ENCODE assay signal across 11 cellular contexts in the genomic region with DNA sequence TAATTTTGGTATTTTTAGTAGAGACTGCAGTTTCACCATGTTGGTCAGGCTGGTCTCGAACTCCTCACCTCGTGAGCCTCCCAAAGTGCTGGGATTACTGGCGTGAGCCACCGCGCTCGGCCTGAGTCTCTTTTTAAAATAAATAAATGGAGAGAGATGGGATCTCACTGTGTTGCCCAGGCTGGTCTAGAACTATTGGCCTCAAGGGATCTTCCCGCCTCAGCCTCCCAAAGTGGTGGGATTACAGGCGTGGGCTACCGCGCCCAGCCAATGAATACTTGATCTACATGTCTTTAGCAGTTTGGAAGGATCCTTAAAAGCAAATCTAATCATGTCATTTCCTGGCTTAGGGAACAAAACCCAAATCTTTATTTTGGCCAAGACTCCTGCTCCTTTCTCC. TPM values are rescaled to one million over a fixed set of nuclear protein-coding genes. Genes with fewer than 3 reads are reported as not detected.
DNase-seq lines count a peak whose midpoint lies in the region; ATAC-seq and TF ChIP-seq lines count a peak whose summit lies in the region.
"Had no signal": no experiment of that assay in that cellular context is flagged by ENCODE, and none has a peak within 500 bp of the region (broad histone marks: within the 10 kb centered on the region; RNA-seq: fewer than 3 reads in every experiment).

No MANE protein-coding gene starts in this region.

- no peak for ATAC-seq in CD4-positive, CD25-positive, alpha-beta regulatory T cell (ENCODE audit: low read depth in 2 of 2)
- no peak for ATAC-seq in GM23338
- no peak for ATAC-seq in naive B cell (ENCODE audit: low read depth in 2 of 2)
- ATAC-seq in HG03039 (IDR thresholded peaks at IDR 0.05; ENCODE audit: unreplicated experiment): no peak

- no peak overlapping the region for H3K4me3 ChIP-seq in CD4-positive, CD25-positive, alpha-beta regulatory T cell (ENCODE audit: low read depth, low read length)
- peak overlapping the region; percentile 96; the same call in 1 of the 2 replicates for H3K4me3 ChIP-seq in GM23338

- H3K36me3 Mint-ChIP-seq in CD4-positive, CD25-positive, alpha-beta regulatory T cell: peaks cover 4% of the 10 kb centered on the region
- H3K36me3 Mint-ChIP-seq in GM23338 (ENCODE audit: low read depth) (peaks cover 22% of the 10 kb centered on the region), naive B cell (no peaks in the 10 kb centered on the region)
- no peaks in the 10 kb centered on the region for H3K36me3 Mint-ChIP-seq in activated CD4-positive, alpha-beta memory T cell treated with anti-CD3 and anti-CD28 coated beads, Interleukin-2, amount 10 ng/mL, durations not matched to agents 7 days and 5 days (ENCODE audit: low read depth)

- no peaks in the 10 kb centered on the region; the same call in 1 of the 2 replicates for H4K20me1 ChIP-seq in GM23338 (replicated peaks; ENCODE audit: insufficient read depth)

- TF ChIP-seq CTCF in GM23338 (conservative IDR thresholded peaks at IDR 0.05; ENCODE audit: low read depth in 2 of 2): no peak

- H3K27ac ChIP-seq in CD4-positive, CD25-positive, alpha-beta regulatory T cell (ENCODE audit: insufficient read depth, low read length, poor library complexity, severe bottlenecking): no peak overlapping the region
- H3K27ac ChIP-seq in GM23338 (ENCODE audit: low read depth): no peak overlapping the region
- H3K27ac ChIP-seq: dorsolateral prefrontal cortex had no signal

- no peaks in the 10 kb centered on the region for H3F3A ChIP-seq in GM23338 (replicated peaks; ENCODE audit: low read depth)

- no peaks in the 10 kb centered on the region for H3K9me2 ChIP-seq in GM23338 (ENCODE audit: insufficient read depth)

- H2AFZ ChIP-seq in GM23338: no peak overlapping the region

- peaks cover 4% of the 10 kb centered on the region for H3K27me3 Mint-ChIP-seq in CD4-positive, CD25-positive, alpha-beta regulatory T cell
- H3K27me3 Mint-ChIP-seq in GM23338 (ENCODE audit: insufficient read depth, low read depth, poor library complexity) (peaks cover 5% of the 10 kb centered on the region), naive B cell (peaks cover 0 to 2% (median 0%) of the 10 kb centered on the region in 3 donors)
- H3K27me3 Mint-ChIP-seq in activated CD4-positive, alpha-beta memory T cell treated with anti-CD3 and anti-CD28 coated beads, Interleukin-2, amount 10 ng/mL, durations not matched to agents 7 days and 5 days: no peaks in the 10 kb centered on the region

- H3K4me1 Mint-ChIP-seq in CD4-positive, CD25-positive, alpha-beta regulatory T cell: peaks cover 6 to 51% (median 20%) of the 10 kb centered on the region in 4 donors
- H3K4me1 Mint-ChIP-seq in GM23338 (peaks cover 4% of the 10 kb centered on the region; the same call in 1 of the 3 replicates), naive B cell (peaks cover 10 to 23% (median 17%) of the 10 kb centered on the region in 3 donors)
- peaks cover 29% of the 10 kb centered on the region for H3K4me1 Mint-ChIP-seq in activated CD4-positive, alpha-beta memory T cell treated with anti-CD3 and anti-CD28 coated beads, Interleukin-2, amount 10 ng/mL, durations not matched to agents 7 days and 5 days

- no peaks in the 10 kb centered on the region for H3K9me3 ChIP-seq in CD4-positive, CD25-positive, alpha-beta regulatory T cell (ENCODE audit: control insufficient read depth in 2 of 2, low read length in 2 of 2)
- H3K9me3 ChIP-seq: MG63 had no signal

- no peaks in the 10 kb centered on the region for H3K27me3 ChIP-seq in CD4-positive, CD25-positive, alpha-beta regulatory T cell (ENCODE audit: control insufficient read depth, insufficient read depth, low read length)
- no peaks in the 10 kb centered on the region for H3K27me3 ChIP-seq in GM23338 (ENCODE audit: insufficient read depth)
- H3K27me3 ChIP-seq: dorsolateral prefrontal cortex, MG63 had no signal

- DNase-seq in CD4-positive, CD25-positive, alpha-beta regulatory T cell: no peak
- DNase-seq in GM23338 (ENCODE audit: low spot score) (no peak), naive B cell (no peak)
- DNase-seq in activated CD4-positive, alpha-beta memory T cell treated with anti-CD3 and anti-CD28 coated beads, Interleukin-2, amount 10 ng/mL, durations not matched to agents 7 days and 5 days: no peak
- DNase-seq in NK-92 treated with Interleukin-12 subunit alpha and Interleukin-12 subunit beta, amount 100 ng/mL, for 24 hours (lab: John Stamatoyannopoulos, UW): no peak
- DNase-seq in stimulated activated CD4-positive, alpha-beta T cell treated with anti-CD3 and anti-CD28 coated beads, Interleukin-12 subunit alpha, Interleukin-12 subunit beta, amount 100 ng/mL, for 4 hours: no peak
- DNase-seq: dorsolateral prefrontal cortex, MG63, NCI-H2171 treated with DMSO at 0.1 percent for 48 hours had no signal

- CTCF ChIA-PET in activated CD4-positive, alpha-beta memory T cell treated with anti-CD3 and anti-CD28 coated beads, Interleukin-2, amount 10 ng/mL, durations not matched to agents 7 days and 5 days (lab: Charles Lee): no interaction called here

- H3K27ac Mint-ChIP-seq in CD4-positive, CD25-positive, alpha-beta regulatory T cell: no peak overlapping the region
- H3K27ac Mint-ChIP-seq in GM23338 (no peak overlapping the region), naive B cell (peak overlapping the region; percentile 92 to 100 (median 97))
- H3K27ac Mint-ChIP-seq in activated CD4-positive, alpha-beta memory T cell treated with anti-CD3 and anti-CD28 coated beads, Interleukin-2, amount 10 ng/mL, durations not matched to agents 7 days and 5 days: no peak overlapping the region

- H3K79me2 ChIP-seq in GM23338 (replicated peaks; ENCODE audit: insufficient read depth): peaks cover 13% of the 10 kb centered on the region

- H3K36me3 ChIP-seq in CD4-positive, CD25-positive, alpha-beta regulatory T cell (ENCODE audit: control insufficient read depth, insufficient read depth, low read length): no peaks in the 10 kb centered on the region
- no peaks in the 10 kb centered on the region; the same call in 1 of the 2 replicates for H3K36me3 ChIP-seq in GM23338 (ENCODE audit: insufficient read depth)
- H3K36me3 ChIP-seq: MG63 had no signal

- POLR2A ChIA-PET in activated CD4-positive, alpha-beta memory T cell treated with anti-CD3 and anti-CD28 coated beads, Interleukin-2, amount 10 ng/mL, durations not matched to agents 7 days and 5 days (lab: Charles Lee): no interaction called here

- 0 out of 2 replicates have a peak overlapping the region, but pooled peaks have one; percentile 92 for H3K4me2 ChIP-seq in GM23338

- peak overlapping the region in 3 of 4 donors; percentile 72 to 83 (median 81) for H3K4me3 Mint-ChIP-seq in CD4-positive, CD25-positive, alpha-beta regulatory T cell
- H3K4me3 Mint-ChIP-seq in GM23338 (peak overlapping the region; percentile 97), naive B cell (peak overlapping the region; percentile 75 to 99 (median 86))
- peak overlapping the region; percentile 61 for H3K4me3 Mint-ChIP-seq in activated CD4-positive, alpha-beta memory T cell treated with anti-CD3 and anti-CD28 coated beads, Interleukin-2, amount 10 ng/mL, durations not matched to agents 7 days and 5 days

- peaks cover 15% of the 10 kb centered on the region for H3K4me1 ChIP-seq in CD4-positive, CD25-positive, alpha-beta regulatory T cell (ENCODE audit: control insufficient read depth, insufficient read depth, low read length, poor library complexity, severe bottlenecking)
- no peaks in the 10 kb centered on the region for H3K4me1 ChIP-seq in GM23338 (ENCODE audit: insufficient read depth)

- peaks cover 0 to 1% (median 0%) of the 10 kb centered on the region in 7 donors for H3K9me3 Mint-ChIP-seq in CD4-positive, CD25-positive, alpha-beta regulatory T cell
- H3K9me3 Mint-ChIP-seq in GM23338 (peaks cover 6% of the 10 kb centered on the region; the same call in 2 of the 3 replicates), naive B cell (no peaks in the 10 kb centered on the region)
- no peaks in the 10 kb centered on the region for H3K9me3 Mint-ChIP-seq in activated CD4-positive, alpha-beta memory T cell treated with anti-CD3 and anti-CD28 coated beads, Interleukin-2, amount 10 ng/mL, durations not matched to agents 7 days and 5 days

RNA-seq across cellular contexts. Expression of a gene that starts 1.2 kb away (rescaled TPM):
- 7.3 TPM for total RNA-seq in CD4-positive, CD25-positive, alpha-beta regulatory T cell
- polyA plus RNA-seq in CD4-positive, CD25-positive, alpha-beta regulatory T cell: 10 to 100 TPM in 1 of 4 donors, 1 to 10 TPM in 3; 4.9 to 10.1 (median 6.0) TPM
- 11.7 and 15.1 TPM in 2 replicates for total RNA-seq in GM23338 (2014; rRNA removed; shearing (Covaris generic))
- 9.5 and 10.7 TPM in 2 replicates for polyA plus RNA-seq in GM23338 (2016; fragmentation: Nextera tagmentation; extraction: Ambion mirVana)
- total RNA-seq in activated CD4-positive, alpha-beta memory T cell treated with anti-CD3 and anti-CD28 coated beads, Interleukin-2, amount 10 ng/mL, durations not matched to agents 7 days and 5 days: 1 to 10 TPM; 6.9 to 7.6 TPM
- polyA plus RNA-seq in naive B cell (ENCODE audit: low read depth in 6 of 6): 10 to 100 TPM in 2 of 6 donors, 1 to 10 TPM in 4; 4.3 to 13.0 (median 9.0) TPM

RNA-seq across cellular contexts. Expression of a gene that starts 9.6 kb away (rescaled TPM):
- total RNA-seq in CD4-positive, CD25-positive, alpha-beta regulatory T cell: not detected
- not detected for polyA plus RNA-seq in CD4-positive, CD25-positive, alpha-beta regulatory T cell
- not detected in 2 replicates for total RNA-seq in GM23338 (2014; rRNA removed; shearing (Covaris generic))
- polyA plus RNA-seq in GM23338 (2016; fragmentation: Nextera tagmentation; extraction: Ambion mirVana) (not detected in 2 replicates), naive B cell (ENCODE audit: low read depth in 6 of 6) (not detected)
- total RNA-seq in activated CD4-positive, alpha-beta memory T cell treated with anti-CD3 and anti-CD28 coated beads, Interleukin-2, amount 10 ng/mL, durations not matched to agents 7 days and 5 days: under 1 TPM in 1 of 2 experiments, not detected in 1; 0.08 TPM
- total RNA-seq: T-helper 1 cell treated with Interleukin-12 subunit alpha and Interleukin-12 subunit beta and Interleukin-4 antibody, amounts not matched to agents 30 ng/mL and 1 ng/mL, for 36 hours had no signal

RNA-seq across cellular contexts. Expression of a gene that starts 44.5 kb away (rescaled TPM):
- not detected for total RNA-seq in CD4-positive, CD25-positive, alpha-beta regulatory T cell
- not detected for polyA plus RNA-seq in CD4-positive, CD25-positive, alpha-beta regulatory T cell
- not detected in 2 replicates for total RNA-seq in GM23338 (2014; rRNA removed; shearing (Covaris generic))
- polyA plus RNA-seq in GM23338 (2016; fragmentation: Nextera tagmentation; extraction: Ambion mirVana) (0.26 and 0.43 TPM in 2 replicates), naive B cell (ENCODE audit: low read depth in 6 of 6) (under 1 TPM in 2 of 6 donors, not detected in 4; 0.38 to 0.53 TPM)
- not detected for total RNA-seq in activated CD4-positive, alpha-beta memory T cell treated with anti-CD3 and anti-CD28 coated beads, Interleukin-2, amount 10 ng/mL, durations not matched to agents 7 days and 5 days
- total RNA-seq: T-helper 1 cell treated with Interleukin-12 subunit alpha and Interleukin-12 subunit beta and Interleukin-4 antibody, amounts not matched to agents 30 ng/mL and 1 ng/mL, for 36 hours had no signal

RNA-seq across cellular contexts. Expression of a gene that starts 53.2 kb away (rescaled TPM):
- total RNA-seq in CD4-positive, CD25-positive, alpha-beta regulatory T cell: not detected
- under 1 TPM in 1 of 4 donors, not detected in 3; 0.67 TPM for polyA plus RNA-seq in CD4-positive, CD25-positive, alpha-beta regulatory T cell
- total RNA-seq in GM23338 (2014; rRNA removed; shearing (Covaris generic)): not detected in 2 replicates
- polyA plus RNA-seq in GM23338 (2016; fragmentation: Nextera tagmentation; extraction: Ambion mirVana) (not detected in 2 replicates), naive B cell (ENCODE audit: low read depth in 6 of 6) (not detected)
- not detected for total RNA-seq in activated CD4-positive, alpha-beta memory T cell treated with anti-CD3 and anti-CD28 coated beads, Interleukin-2, amount 10 ng/mL, durations not matched to agents 7 days and 5 days
- total RNA-seq: T-helper 1 cell treated with Interleukin-12 subunit alpha and Interleukin-12 subunit beta and Interleukin-4 antibody, amounts not matched to agents 30 ng/mL and 1 ng/mL, for 36 hours had no signal

Comparison
In these comparisons a context has a peak if more than half of its experiments do, and no peak if none do; other contexts are left out.
1. H3K27ac Mint-ChIP-seq: peak in naive B cell (6 of 6); none in CD4-positive, CD25-positive, alpha-beta regulatory T cell (0 of 3), GM23338 (single experiment) and activated CD4-positive, alpha-beta memory T cell treated with anti-CD3 and anti-CD28 coated beads, Interleukin-2, amount 10 ng/mL, durations not matched to agents 7 days and 5 days (single experiment).
2. Peak in every context shown above with its lines, with median percentiles within 50 percentile points of each other: H3K4me3 Mint-ChIP-seq.